ENCODE assay signal across 9 cellular contexts in the genomic region with DNA sequence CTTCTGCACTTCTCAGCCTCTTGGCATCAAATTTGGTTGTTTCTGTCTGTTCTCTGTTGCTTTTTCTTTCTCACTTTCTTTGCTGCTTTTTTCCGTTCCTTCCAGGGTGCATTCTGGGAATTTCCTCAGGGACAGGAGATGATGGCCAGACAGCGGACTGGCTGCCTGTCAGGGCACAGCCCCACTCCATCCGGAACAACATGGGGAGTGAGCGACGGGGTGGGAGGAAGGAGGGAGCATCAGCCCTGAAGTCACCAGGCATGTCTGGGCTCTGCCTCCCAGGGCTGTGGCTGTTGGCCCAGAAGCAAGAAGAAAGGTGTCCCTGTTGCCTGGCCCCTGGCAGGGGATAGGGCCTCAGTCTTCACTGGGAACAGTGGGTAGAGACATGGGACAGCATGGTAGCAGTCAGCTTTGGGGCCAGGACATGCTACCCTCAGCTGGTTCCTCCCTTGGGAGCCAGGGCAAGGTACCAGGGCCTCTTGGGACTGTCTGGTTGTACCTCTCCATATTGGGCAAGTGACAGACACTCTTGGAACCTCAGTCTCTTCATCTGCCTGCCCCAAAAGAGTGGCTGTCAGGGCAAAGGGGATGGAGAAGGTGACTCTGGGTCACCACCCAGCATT. TPM values are rescaled to one million over a fixed set of nuclear protein-coding genes. Genes with fewer than 3 reads are reported as not detected.
A peak's percentile ranks its signal among the peaks of the same experiment; 100 is the strongest.
DNase-seq lines count a peak whose midpoint lies in the region; ATAC-seq, FAIRE-seq and TF ChIP-seq lines count a peak whose summit lies in the region.
"Had no signal": no experiment of that assay in that cellular context is flagged by ENCODE, and none has a peak within 500 bp of the region (broad histone marks: within the 10 kb centered on the region; RNA-seq: fewer than 3 reads in every experiment).

No MANE protein-coding gene starts in this region.

- H3K27ac ChIP-seq in BLaER1 treated with 17β-estradiol and CSF1 and Interleukin-3, amounts not matched to agents 10 nM and 100 nM = peak overlapping the region in 6 of 11 experiments; percentile 1 to 24 (median 8); a peak in 5 of 22 replicates
- H3K27ac ChIP-seq in Panc1 (ENCODE audit: low read length) (no peak overlapping the region), epithelial cell of prostate (peak overlapping the region; percentile 49), osteoblast (ENCODE audit: low read depth, low read length) (no peak overlapping the region)

- peaks cover 39 to 65% (median 63%) of the 10 kb centered on the region in 10 experiments for H3K4me1 ChIP-seq in BLaER1 treated with 17β-estradiol and CSF1 and Interleukin-3, amounts not matched to agents 10 nM and 100 nM
- H3K4me1 ChIP-seq in Panc1 (ENCODE audit: control insufficient read depth, insufficient read depth, low read length) (peaks cover 8% of the 10 kb centered on the region; the same call in 1 of the 2 replicates), osteoblast (ENCODE audit: insufficient read depth, low read length) (peaks cover 5% of the 10 kb centered on the region)

- H3K36me3 ChIP-seq in BLaER1 treated with 17β-estradiol and CSF1 and Interleukin-3, amounts not matched to agents 10 nM and 100 nM = no peaks in the 10 kb centered on the region
- H3K36me3 ChIP-seq in Panc1 (ENCODE audit: control insufficient read depth, insufficient read depth, low read length) = no peaks in the 10 kb centered on the region; the same call in 1 of the 2 replicates
- H3K36me3 ChIP-seq in osteoblast (ENCODE audit: insufficient read depth, low read length) = peaks cover 2% of the 10 kb centered on the region

- CTCF ChIA-PET in Panc1 (lab: Charles Lee) = no interaction called here

- intact Hi-C loops in Panc1 (cut with micrococcal nuclease; ENCODE audit: unreplicated experiment) = loop anchor here (10.0 kb wide), 2 partner anchors 58 to 138 kb away; a partner anchor contains a TSS

- peak overlapping the region in 4 of 11 experiments; percentile 13 to 51 (median 20); a peak in 5 of 22 replicates for H3K9ac ChIP-seq in BLaER1 treated with 17β-estradiol and CSF1 and Interleukin-3, amounts not matched to agents 10 nM and 100 nM

- H3K79me2 ChIP-seq in osteoblast (ENCODE audit: insufficient read depth, low read length) = no peaks in the 10 kb centered on the region

- no TSS peak for BruUV-seq in Panc1 (replicated peaks; lab: Mats Ljungman, UMichigan)

- no peak for TF ChIP-seq CTCF in Panc1 (IDR thresholded peaks at IDR 0.05)
- no peak for TF ChIP-seq CTCF in osteoblast (IDR thresholded peaks at IDR 0.05; ENCODE audit: extremely low read depth, low read depth, low read length)

- no peak for DNase-seq in Panc1 (ENCODE audit: low read depth, low spot score)
- DNase-seq in epithelial cell of prostate (ENCODE audit: low read depth, low spot score) = no peak
- DNase-seq in osteoblast (ENCODE audit: insufficient read length, low spot score, missing footprints) = no peak
- no peak for DNase-seq in HTR-8/SVneo (ENCODE audit: insufficient read length, low spot score)
- no peak for DNase-seq in activated effector memory CD4-positive, alpha-beta T cell treated with Interleukin-2 at 50 U/mL for 16 hours
- no peak for DNase-seq in kidney tubule cell (ENCODE audit: low spot score)

- H3K4me3 ChIP-seq in BLaER1 treated with 17β-estradiol and CSF1 and Interleukin-3, amounts not matched to agents 10 nM and 100 nM = no peak overlapping the region
- no peak overlapping the region for H3K4me3 ChIP-seq in Panc1 (ENCODE audit: low read depth in 2 of 2, low read length in 2 of 2)
- H3K4me3 ChIP-seq in osteoblast (ENCODE audit: insufficient read depth, low read length) = no peak overlapping the region

- no peaks in the 10 kb centered on the region for H4K20me1 ChIP-seq in BLaER1 treated with 17β-estradiol and CSF1 and Interleukin-3, amounts not matched to agents 10 nM and 100 nM
- no peaks in the 10 kb centered on the region for H4K20me1 ChIP-seq in osteoblast (ENCODE audit: insufficient read depth, low read length)

- POLR2A ChIA-PET in Panc1 (lab: Charles Lee) = no interaction called here

- H2AFZ ChIP-seq in osteoblast (ENCODE audit: low read length) = peak overlapping the region; percentile 13

- no peaks in the 10 kb centered on the region for H3K27me3 ChIP-seq in BLaER1 treated with 17β-estradiol and CSF1 and Interleukin-3, amounts not matched to agents 10 nM and 100 nM
- H3K27me3 ChIP-seq in Panc1 (ENCODE audit: control insufficient read depth, insufficient read depth, low read length) = no peaks in the 10 kb centered on the region
- H3K27me3 ChIP-seq in osteoblast (ENCODE audit: insufficient read depth, low read length) = no peaks in the 10 kb centered on the region

- peak overlapping the region; percentile 16 to 81 (median 69); a peak in 20 of 22 replicates for H3K4me2 ChIP-seq in BLaER1 treated with 17β-estradiol and CSF1 and Interleukin-3, amounts not matched to agents 10 nM and 100 nM
- no peak overlapping the region for H3K4me2 ChIP-seq in osteoblast (ENCODE audit: insufficient read depth, low read length)

- FAIRE-seq in HTR-8/SVneo (lab: Jason Lieb, UNC) = no peak

- no peaks in the 10 kb centered on the region for H3K9me3 ChIP-seq in BLaER1 treated with 17β-estradiol and CSF1 and Interleukin-3, amounts not matched to agents 10 nM and 100 nM (replicated peaks in 1 of 11)
- H3K9me3 ChIP-seq in Panc1 (ENCODE audit: control insufficient read depth, insufficient read depth, low read depth, low read length) (no peaks in the 10 kb centered on the region), osteoblast (ENCODE audit: low read depth, low read length) (no peaks in the 10 kb centered on the region)

- ATAC-seq in Panc1 (0 out of 2 replicates have a peak, but pooled peaks have one; percentile 22), GM18517 (IDR thresholded peaks at IDR 0.05; ENCODE audit: unreplicated experiment) (no peak)

- in situ Hi-C loops in Panc1 (cut with HindIII; ENCODE audit: low pct_unique_long_range_greater_than_20kb, low sequenced_read_pairs) = no loop called here

RNA-seq across cellular contexts. Expression of a gene that starts 8.6 kb away (rescaled TPM):
- total RNA-seq in Panc1 (2021; ENCODE audit: unreplicated experiment) (7.3 TPM), osteoblast (16.3 and 24.5 TPM in 2 replicates)
- polyA plus RNA-seq in Panc1 (2012; ENCODE audit: insufficient read length) = 24.9 TPM
- polyA plus RNA-seq: IgD-negative memory B cell had no signal

RNA-seq across cellular contexts. Expression of a gene that starts 23.7 kb away (rescaled TPM):
- total RNA-seq in Panc1 (2021; ENCODE audit: unreplicated experiment) (14.9 TPM), osteoblast (0.29 and 0.36 TPM in 2 replicates)
- polyA plus RNA-seq in Panc1 (2012; ENCODE audit: insufficient read length) = 22.4 TPM

RNA-seq across cellular contexts. Expression of a gene that starts 56.0 kb away (rescaled TPM):
- total RNA-seq in Panc1 (2021; ENCODE audit: unreplicated experiment) (37.5 TPM), osteoblast (30.4 and 39.4 TPM in 2 replicates)
- 42.1 TPM for polyA plus RNA-seq in Panc1 (2012; ENCODE audit: insufficient read length)

Comparison
In these comparisons a context has a peak if more than half of its experiments do, and no peak if none do; other contexts are left out.
1. H3K27ac ChIP-seq: peak in BLaER1 treated with 17β-estradiol and CSF1 and Interleukin-3, amounts not matched to agents 10 nM and 100 nM (6 of 11) and epithelial cell of prostate (single experiment); none in Panc1 (single experiment) and osteoblast (single experiment).
2. RNA of a gene that starts 23.7 kb away (total RNA-seq): 14.9 TPM in Panc1 (single experiment); 0.29 to 0.36 TPM in osteoblast; every median in the first group is over 10 times any median in the second.